Comparison of ENCODE assay signal across 16 cellular contexts in the genomic region with DNA sequence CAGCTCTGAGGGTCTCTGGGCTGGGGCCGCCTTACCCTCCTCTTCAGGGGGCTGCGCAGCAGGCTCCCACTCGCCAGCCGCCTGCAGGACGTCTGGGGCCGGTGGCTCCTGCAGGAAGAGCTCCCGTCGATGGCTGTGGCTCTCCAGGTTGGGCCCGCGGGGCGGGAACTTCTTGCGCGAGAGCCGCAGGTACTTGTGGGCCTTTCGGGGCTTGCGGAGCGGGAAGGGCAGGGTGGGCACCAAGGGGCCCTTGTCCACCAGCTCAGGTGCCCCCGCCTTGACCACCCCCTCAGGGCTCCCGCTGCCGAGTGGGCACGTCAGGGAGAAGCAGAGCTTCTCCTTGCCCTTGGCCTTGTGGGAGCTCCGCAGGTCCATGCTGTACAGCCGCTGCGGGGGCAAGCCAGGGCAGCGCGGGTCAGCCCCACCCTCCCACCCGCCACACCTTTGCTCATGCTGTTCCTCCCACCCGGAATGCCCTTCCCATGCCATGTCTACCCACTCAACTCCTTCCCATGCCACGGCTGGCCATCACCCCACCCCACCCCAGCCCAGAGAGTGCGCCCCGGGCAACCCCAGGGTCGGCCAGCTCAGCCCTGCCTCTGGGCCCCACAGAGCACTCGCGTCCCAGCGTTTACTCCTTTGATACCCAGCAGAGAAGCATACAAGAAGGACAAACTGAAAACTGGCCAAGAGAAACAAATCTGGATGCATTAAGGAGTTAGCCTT. TPM values are rescaled to one million over a fixed set of nuclear protein-coding genes. Genes with fewer than 3 reads are reported as not detected.
DNase-seq lines count a peak whose midpoint lies in the region; ATAC-seq, FAIRE-seq and TF ChIP-seq lines count a peak whose summit lies in the region.
"Had no signal": no experiment of that assay in that cellular context is flagged by ENCODE, and none has a peak within 500 bp of the region (broad histone marks: within the 10 kb centered on the region; RNA-seq: fewer than 3 reads in every experiment).

No MANE protein-coding gene starts in this region.

- H3F3A ChIP-seq in smooth muscle cell (ENCODE audit: low read depth) = no peaks in the 10 kb centered on the region

- H3K27me3 ChIP-seq in heart left ventricle (no peaks in the 10 kb centered on the region), smooth muscle cell (ENCODE audit: low read depth) (no peaks in the 10 kb centered on the region), suprapubic skin (no peaks in the 10 kb centered on the region)

- peak overlapping the region in 1 of 12 donors; percentile 57 for H3K27ac ChIP-seq in heart left ventricle
- no peak overlapping the region for H3K27ac ChIP-seq in coronary artery
- no peak overlapping the region for H3K27ac ChIP-seq in smooth muscle cell (ENCODE audit: low read depth)
- H3K27ac ChIP-seq in suprapubic skin = no peak overlapping the region
- H3K27ac ChIP-seq: A549 had no signal

- no peak overlapping the region for H3K4me3 Mint-ChIP-seq in osteocyte (ENCODE audit: unreplicated experiment)
- no peak overlapping the region for H3K4me3 Mint-ChIP-seq in CD14-positive monocyte

- no peak overlapping the region for H3K9ac ChIP-seq in smooth muscle cell (ENCODE audit: low read depth)

- H3K4me2 ChIP-seq in smooth muscle cell = no peak overlapping the region
- H3K4me2 ChIP-seq: A549 had no signal

- no peaks in the 10 kb centered on the region for H4K20me1 ChIP-seq in smooth muscle cell (ENCODE audit: low read depth)

- TF ChIP-seq EP300 in suprapubic skin (IDR thresholded peaks at IDR 0.05) = no peak

- no peaks in the 10 kb centered on the region for H3K9me3 Mint-ChIP-seq in osteocyte (ENCODE audit: unreplicated experiment)
- H3K9me3 Mint-ChIP-seq in CD14-positive monocyte = no peaks in the 10 kb centered on the region

- H3K4me1 Mint-ChIP-seq in osteocyte (ENCODE audit: unreplicated experiment) (peaks cover 17% of the 10 kb centered on the region), CD14-positive monocyte (peaks cover 8% of the 10 kb centered on the region)

- ATAC-seq in left ventricle myocardium superior (peak; percentile 8), heart left ventricle (no peak)

- H3K79me2 ChIP-seq in smooth muscle cell (ENCODE audit: low read depth) = no peaks in the 10 kb centered on the region

- H3K9me3 ChIP-seq in heart left ventricle = no peaks in the 10 kb centered on the region
- H3K9me3 ChIP-seq in smooth muscle cell (replicated peaks; ENCODE audit: low read depth) = no peaks in the 10 kb centered on the region
- H3K9me3 ChIP-seq in suprapubic skin = no peaks in the 10 kb centered on the region
- H3K9me3 ChIP-seq: A549 had no signal

- intact Hi-C loops in left ventricle myocardium superior (cut with micrococcal nuclease) (no loop called here), heart left ventricle (cut with DNase I) (loop anchor here in 2 of 10 donors (5.0 to 10.0 kb wide), 2 partner anchors 262 to 370 kb away; partner anchors contain the start of gene CBX6 (in 1 of the 2)), CD14-positive monocyte (cut with micrococcal nuclease) (no loop called here)

- DNase-seq in left ventricle myocardium superior = no peak
- no peak for DNase-seq in heart left ventricle
- peak; percentile 63 for DNase-seq in coronary artery (ENCODE audit: low spot score)
- DNase-seq in osteocyte (ENCODE audit: extremely low spot score, unreplicated experiment) = peak; percentile 83
- DNase-seq in smooth muscle cell (lab: John Stamatoyannopoulos, UW; ENCODE audit: unreplicated experiment) = no peak
- DNase-seq in CD14-positive monocyte (ENCODE audit: low spot score) = no peak
- DNase-seq in frontal cortex (ENCODE audit: low spot score in 2 of 2) = no peak
- no peak for DNase-seq in suprapubic skin (ENCODE audit: low spot score in 2 of 2)
- DNase-seq: GOT3; KG1; NCI-H1436; NCI-H2029; NCI-H2171; NK-92 treated with Interleukin-12 subunit alpha and Interleukin-12 subunit beta, amount 100 ng/mL, for 24 hours had no signal

- H3K4me1 ChIP-seq in heart left ventricle = peaks cover 0 to 33% (median 15%) of the 10 kb centered on the region in 12 donors
- peaks cover 20% of the 10 kb centered on the region for H3K4me1 ChIP-seq in smooth muscle cell (ENCODE audit: low read depth)
- H3K4me1 ChIP-seq in suprapubic skin = peaks cover 9% of the 10 kb centered on the region

- no peak for TF ChIP-seq CTCF in heart left ventricle (IDR thresholded peaks at IDR 0.05)
- TF ChIP-seq CTCF in coronary artery (IDR thresholded peaks at IDR 0.05) = no peak
- TF ChIP-seq CTCF in osteocyte (IDR thresholded peaks at IDR 0.05) = no peak
- TF ChIP-seq CTCF in smooth muscle cell (IDR thresholded peaks at IDR 0.05; ENCODE audit: borderline replicate concordance, insufficient read depth, poor library complexity, severe bottlenecking) = no peak
- TF ChIP-seq CTCF in CD14-positive monocyte (IDR thresholded peaks at IDR 0.05) = no peak
- no peak for TF ChIP-seq CTCF in suprapubic skin (IDR thresholded peaks at IDR 0.05)

- H3K36me3 Mint-ChIP-seq in osteocyte (ENCODE audit: unreplicated experiment) (peaks cover 3% of the 10 kb centered on the region), CD14-positive monocyte (peaks cover 7 to 13% of the 10 kb centered on the region in 2 donors)

- H3K4me3 ChIP-seq in heart left ventricle (no peak overlapping the region), coronary artery (no peak overlapping the region), smooth muscle cell (no peak overlapping the region), suprapubic skin (no peak overlapping the region)
- H3K4me3 ChIP-seq: A549 had no signal

- WGBS in heart left ventricle, 4 donors = 78 to 92% (median 87%) methylated on average over 12 to 35 of the region's 35 CpGs
- WGBS in smooth muscle cell (ENCODE audit: low lambda C conversion rate) = 91% methylated on average over 33 of the region's 35 CpGs
- WGBS in suprapubic skin = 82% methylated on average over 6 of the region's 35 CpGs

- TF ChIP-seq POLR2A in heart left ventricle (IDR thresholded peaks at IDR 0.05) = no peak
- TF ChIP-seq POLR2A in suprapubic skin (IDR thresholded peaks at IDR 0.05) = no peak

- peaks cover 0 to 57% (median 19%) of the 10 kb centered on the region in 9 donors for H3K36me3 ChIP-seq in heart left ventricle
- no peaks in the 10 kb centered on the region for H3K36me3 ChIP-seq in smooth muscle cell (ENCODE audit: low read depth)
- peaks cover 65% of the 10 kb centered on the region for H3K36me3 ChIP-seq in suprapubic skin

- H3K27me3 Mint-ChIP-seq in osteocyte (ENCODE audit: unreplicated experiment) (no peaks in the 10 kb centered on the region), CD14-positive monocyte (ENCODE audit: low read depth in 3 of 3) (peaks cover 1 to 10% (median 3%) of the 10 kb centered on the region in 3 donors)

- no peak for FAIRE-seq in frontal cortex (lab: Jason Lieb, UNC)
- FAIRE-seq: A549, G401.6 had no signal

- H3K27ac Mint-ChIP-seq in osteocyte (ENCODE audit: unreplicated experiment) = no peak overlapping the region
- no peak overlapping the region for H3K27ac Mint-ChIP-seq in CD14-positive monocyte

- no peak overlapping the region for H2AFZ ChIP-seq in smooth muscle cell (ENCODE audit: low read depth)

RNA-seq across cellular contexts. Expression of gene CBX7, which starts 18.0 kb away (rescaled TPM):
- 79.2 TPM for total RNA-seq in left ventricle myocardium superior
- total RNA-seq in heart left ventricle = 100 to 1,000 TPM in 1 of 9 donors, 10 to 100 TPM in 8; 48.3 to 187 (median 75.0) TPM
- polyA plus RNA-seq in heart left ventricle = 10 to 100 TPM; 50.1 to 60.4 TPM
- total RNA-seq in osteocyte = 8.1 and 9.6 TPM in 2 replicates
- 0.40 and 4.8 TPM in 2 replicates for total RNA-seq in smooth muscle cell
- 1.7 and 2.2 TPM in 2 replicates for polyA plus RNA-seq in smooth muscle cell
- 1 to 10 TPM; 3.1 to 4.0 TPM for polyA plus RNA-seq in CD14-positive monocyte
- 6.1 TPM for total RNA-seq in frontal cortex
- total RNA-seq in suprapubic skin = 100 to 1,000 TPM in 1 of 4 donors, 10 to 100 TPM in 3; 38.1 to 126 (median 56.3) TPM

RNA-seq across cellular contexts. Expression of gene APOBEC3H, which starts 37.5 kb away (rescaled TPM):
- 0.40 TPM for total RNA-seq in left ventricle myocardium superior
- 1 to 10 TPM in 1 of 9 donors, under 1 TPM in 3, not detected in 5; 0.21 to 1.7 (median 0.61) TPM for total RNA-seq in heart left ventricle
- polyA plus RNA-seq in heart left ventricle = under 1 TPM in 1 of 2 donors, not detected in 1; 0.46 TPM
- not detected in 2 replicates for total RNA-seq in osteocyte
- total RNA-seq in smooth muscle cell = 0.31 TPM in 1 of 2 replicates, not detected in the other
- 0.57 and 1.5 TPM in 2 replicates for polyA plus RNA-seq in smooth muscle cell
- polyA plus RNA-seq in CD14-positive monocyte = not detected
- total RNA-seq in frontal cortex = not detected
- under 1 TPM in 1 of 4 donors, not detected in 3; 0.52 TPM for total RNA-seq in suprapubic skin

RNA-seq across cellular contexts. Expression of gene APOBEC3G, which starts 57.5 kb away (rescaled TPM):
- total RNA-seq in left ventricle myocardium superior = 3.9 TPM
- 10 to 100 TPM in 1 of 9 donors, 1 to 10 TPM in 8; 1.8 to 21.9 (median 3.3) TPM for total RNA-seq in heart left ventricle
- polyA plus RNA-seq in heart left ventricle = 1 to 10 TPM; 2.9 to 3.5 TPM
- total RNA-seq in osteocyte = 2.7 and 3.0 TPM in 2 replicates
- total RNA-seq in smooth muscle cell = 1.9 and 10.3 TPM in 2 replicates
- polyA plus RNA-seq in smooth muscle cell = 2.9 and 3.2 TPM in 2 replicates
- 10 to 100 TPM; 64.5 to 73.6 TPM for polyA plus RNA-seq in CD14-positive monocyte
- 0.41 TPM for total RNA-seq in frontal cortex
- total RNA-seq in suprapubic skin = 1 to 10 TPM in 2 of 4 donors, under 1 TPM in 2; 0.45 to 5.2 (median 1.5) TPM
- polyA plus RNA-seq: A549 had no signal

Comparison
In these comparisons a context has a peak if more than half of its experiments do, and no peak if none do; other contexts are left out.
1. DNase-seq: peak in coronary artery (single experiment) and osteocyte (single experiment); none in left ventricle myocardium superior (single experiment), heart left ventricle (0 of 5), smooth muscle cell (single experiment), CD14-positive monocyte (single experiment), frontal cortex (0 of 2) and suprapubic skin (0 of 2).